In genomic region chr12:103441437-103442186, GRCh38 we compare ENCODE assay signal across 9 cellular contexts. TPM values are rescaled to one million over a fixed set of nuclear protein-coding genes. Genes with fewer than 3 reads are reported as not detected.
DNase-seq lines count a peak whose midpoint lies in the region; ATAC-seq and TF ChIP-seq lines count a peak whose summit lies in the region.
"Had no signal": no experiment of that assay in that cellular context is flagged by ENCODE, and none has a peak within 500 bp of the region (broad histone marks: within the 10 kb centered on the region; RNA-seq: fewer than 3 reads in every experiment).

No MANE protein-coding gene starts in this region.

- TF ChIP-seq POLR2A in esophagus squamous epithelium (IDR thresholded peaks at IDR 0.05) = peak in 1 of 4 donors; percentile 58

- H3K36me3 ChIP-seq in KMS-11 (ENCODE audit: insufficient read depth) = no peaks in the 10 kb centered on the region
- H3K36me3 ChIP-seq in endodermal cell (ENCODE audit: control insufficient read depth, insufficient read depth, low read length) = no peaks in the 10 kb centered on the region
- no peaks in the 10 kb centered on the region for H3K36me3 ChIP-seq in esophagus squamous epithelium

- H3K4me1 ChIP-seq in KMS-11 (ENCODE audit: low read depth, poor library complexity, severe bottlenecking) (peaks cover 22% of the 10 kb centered on the region), endodermal cell (ENCODE audit: control insufficient read depth, insufficient read depth, low read length) (no peaks in the 10 kb centered on the region), esophagus squamous epithelium (no peaks in the 10 kb centered on the region)

- no peaks in the 10 kb centered on the region for H3K27me3 Mint-ChIP-seq in activated naive CD8-positive, alpha-beta T cell treated with anti-CD3 and anti-CD28 coated beads for 36 hours
- H3K27me3 Mint-ChIP-seq in endodermal cell (ENCODE audit: insufficient read depth) = no peaks in the 10 kb centered on the region

- H3K9ac ChIP-seq in KMS-11 (no peak overlapping the region), endodermal cell (ENCODE audit: extremely low read depth, low read length, poor library complexity, severe bottlenecking) (no peak overlapping the region)

- H3K27me3 ChIP-seq in KMS-11 (ENCODE audit: insufficient read depth, low read depth) = no peaks in the 10 kb centered on the region
- H3K27me3 ChIP-seq in endodermal cell (ENCODE audit: control insufficient read depth, insufficient read depth, low read length, poor library complexity, severe bottlenecking) = no peaks in the 10 kb centered on the region
- H3K27me3 ChIP-seq in esophagus squamous epithelium = no peaks in the 10 kb centered on the region

- no peaks in the 10 kb centered on the region for H3K9me3 ChIP-seq in endodermal cell (ENCODE audit: control insufficient read depth, low read length)
- no peaks in the 10 kb centered on the region for H3K9me3 ChIP-seq in esophagus squamous epithelium

- H2AFZ ChIP-seq in KMS-11 (ENCODE audit: low read depth) = no peak overlapping the region

- DNase-seq in activated naive CD8-positive, alpha-beta T cell treated with anti-CD3 and anti-CD28 coated beads for 36 hours = peak; percentile 51
- DNase-seq in endodermal cell (no peak), esophagus squamous epithelium (lab: John Stamatoyannopoulos, UW) (no peak), SHP77 (lab: John Stamatoyannopoulos, UW) (no peak)
- no peak for DNase-seq in activated CD4-positive, CD25-positive, alpha-beta regulatory T cell (lab: John Stamatoyannopoulos, UW)

- ATAC-seq in GM18511 (IDR thresholded peaks at IDR 0.05; ENCODE audit: unreplicated experiment) = peak; percentile 95
- ATAC-seq in GM21529 (IDR thresholded peaks at IDR 0.05; ENCODE audit: unreplicated experiment) = peak; percentile 98

- no peak overlapping the region for H3K4me3 ChIP-seq in KMS-11 (IDR thresholded peaks at IDR 0.05; ENCODE audit: insufficient read depth, low read depth, low read length)
- H3K4me3 ChIP-seq in endodermal cell (ENCODE audit: low read length) = no peak overlapping the region
- no peak overlapping the region for H3K4me3 ChIP-seq in esophagus squamous epithelium
- H3K4me3 ChIP-seq: skin epidermis had no signal

- no peaks in the 10 kb centered on the region for H4K20me1 ChIP-seq in KMS-11 (ENCODE audit: insufficient read depth)

- 85% methylated on average over 1 of the region's 1 CpG; no CpG with 5 or more reads in 1 of the 2 experiments for WGBS in endodermal cell (ENCODE audit: insufficient coverage in 1 of 2, insufficient read length in 1 of 2), 2 experiments
- 46 to 63% methylated on average over 1 of the region's 1 CpG for WGBS in esophagus squamous epithelium, 2 donors

- H3K79me2 ChIP-seq in KMS-11 (ENCODE audit: insufficient read depth, low read depth) = no peaks in the 10 kb centered on the region

- intact Hi-C loops in esophagus squamous epithelium (cut with DNase I) = no loop called here

- peak overlapping the region; percentile 92 for H3K27ac Mint-ChIP-seq in activated naive CD8-positive, alpha-beta T cell treated with anti-CD3 and anti-CD28 coated beads for 36 hours
- H3K27ac Mint-ChIP-seq in endodermal cell = no peak overlapping the region

- peaks cover 5% of the 10 kb centered on the region for H3K36me3 Mint-ChIP-seq in activated naive CD8-positive, alpha-beta T cell treated with anti-CD3 and anti-CD28 coated beads for 36 hours
- no peaks in the 10 kb centered on the region for H3K36me3 Mint-ChIP-seq in endodermal cell (ENCODE audit: low read depth)

- H3K4me3 Mint-ChIP-seq in activated naive CD8-positive, alpha-beta T cell treated with anti-CD3 and anti-CD28 coated beads for 36 hours = peak overlapping the region; percentile 59
- H3K4me3 Mint-ChIP-seq in endodermal cell = no peak overlapping the region

- TF ChIP-seq CTCF in KMS-11 (conservative IDR thresholded peaks at IDR 0.05; ENCODE audit: low read depth, low read length) (no peak), endodermal cell (conservative IDR thresholded peaks at IDR 0.05) (no peak), esophagus squamous epithelium (IDR thresholded peaks at IDR 0.05) (no peak)

- peaks cover 18% of the 10 kb centered on the region for H3K4me1 Mint-ChIP-seq in activated naive CD8-positive, alpha-beta T cell treated with anti-CD3 and anti-CD28 coated beads for 36 hours
- peaks cover 16% of the 10 kb centered on the region for H3K4me1 Mint-ChIP-seq in endodermal cell

- H3K27ac ChIP-seq in KMS-11 = peak overlapping the region; percentile 23; the same call in 1 of the 2 replicates
- H3K27ac ChIP-seq in endodermal cell (ENCODE audit: low read depth, low read length) = no peak overlapping the region
- peak overlapping the region in 2 of 4 donors; percentile 36 to 39 for H3K27ac ChIP-seq in esophagus squamous epithelium

- peak overlapping the region; percentile 36; the same call in 1 of the 2 replicates for H3K4me2 ChIP-seq in KMS-11

- peaks cover 2% of the 10 kb centered on the region for H3K9me3 Mint-ChIP-seq in activated naive CD8-positive, alpha-beta T cell treated with anti-CD3 and anti-CD28 coated beads for 36 hours
- H3K9me3 Mint-ChIP-seq in endodermal cell = no peaks in the 10 kb centered on the region

RNA-seq across cellular contexts. Expression of gene C12orf42, which starts 54.2 kb away (rescaled TPM):
- under 1 TPM; 0.19 to 0.24 TPM for total RNA-seq in activated naive CD8-positive, alpha-beta T cell treated with anti-CD3 and anti-CD28 coated beads for 36 hours
- not detected for total RNA-seq in endodermal cell
- polyA plus RNA-seq in endodermal cell (2013, experiment 1 of 2) = not detected
- polyA plus RNA-seq in endodermal cell (2013, experiment 2 of 2) = 0.29 TPM
- total RNA-seq in esophagus squamous epithelium = not detected
